Comparison of ENCODE assay signal across 28 cellular contexts in the genomic region with DNA sequence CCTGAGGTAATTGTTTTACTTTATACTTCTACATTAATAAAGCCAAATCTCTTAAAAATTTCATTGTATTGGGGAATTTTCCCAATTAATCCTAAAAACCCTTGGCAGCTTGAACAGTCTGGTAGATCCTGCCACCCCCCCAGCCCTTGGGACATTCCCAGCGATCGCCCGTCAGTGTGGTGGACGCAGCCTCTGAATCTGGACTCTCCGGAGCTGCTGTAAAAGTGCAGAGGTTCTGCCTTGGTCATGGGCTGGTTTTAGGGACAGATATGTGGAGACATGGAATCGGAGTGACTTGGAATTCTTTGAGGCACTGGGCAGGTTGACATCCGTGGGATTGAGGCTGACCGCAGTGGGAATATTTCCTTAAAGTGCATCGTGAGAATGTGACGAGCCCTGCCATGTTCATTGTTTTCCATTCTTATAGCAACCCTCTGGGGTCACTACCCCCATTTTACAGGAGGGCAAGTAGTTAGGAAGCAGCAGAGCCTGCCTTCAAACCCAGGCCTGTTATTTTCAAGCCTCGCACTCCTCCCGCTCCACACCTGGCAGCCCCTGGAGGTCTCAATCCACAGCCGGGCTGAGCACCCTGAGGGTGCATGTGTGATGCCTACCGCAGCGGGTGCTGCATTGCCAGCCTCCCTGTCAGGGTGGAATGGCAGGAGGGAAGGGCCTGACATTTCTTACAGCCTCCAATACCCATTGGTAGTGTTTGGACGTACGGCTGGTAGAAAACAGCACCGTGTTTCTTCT.
"Had no signal": no experiment of that assay in that cellular context is flagged by ENCODE, and none has a peak within 500 bp of the region (broad histone marks: within the 10 kb centered on the region; RNA-seq: fewer than 3 reads in every experiment).

No MANE protein-coding gene starts in this region.

- H3K27ac ChIP-seq: epithelial cell of prostate, right lobe of liver, VCaP had no signal

- H3K4me1 ChIP-seq: right lobe of liver had no signal

- DNase-seq: activated CD4-positive, alpha-beta T cell treated with anti-CD3 and anti-CD28 coated beads for 4 hours; activated CD4-positive, alpha-beta T cell treated with anti-CD3 and anti-CD28 coated beads, Interleukin-2, amount 50 U/mL, for 4 hours; activated naive CD4-positive, alpha-beta T cell; activated T-cell treated with anti-CD3 and anti-CD28 coated beads for 4 hours; activated T-cell treated with anti-CD3 and anti-CD28 coated beads, Interleukin-2, amount 50 U/mL, for 72 hours; anterior cingulate cortex; effector CD8-positive, alpha-beta T cell; mammary epithelial cell; midbrain; naive thymus-derived CD8-positive, alpha-beta T cell; occipital lobe; posterior cingulate gyrus; right lobe of liver; stimulated activated naive CD4-positive, alpha-beta T cell; T-helper 9 cell had no signal

- H3K9me3 ChIP-seq: right lobe of liver, suprapubic skin, tibial nerve had no signal

- FAIRE-seq: bronchial epithelial cell, colon, endometrium, frontal cortex, islet of Langerhans, TTC549 had no signal

- H3K9me3 Mint-ChIP-seq: activated naive CD4-positive, alpha-beta T cell treated with anti-CD3 and anti-CD28 coated beads, Interleukin-2, amount 50 U/mL, for 72 hours; activated T-cell treated with anti-CD3 and anti-CD28 coated beads, Interleukin-2, amount 50 U/mL, for 72 hours; neural crest cell had no signal

- H3K4me3 ChIP-seq: right lobe of liver, skin epidermis, suprapubic skin, tibial nerve had no signal

- H3K27ac Mint-ChIP-seq: activated naive CD4-positive, alpha-beta T cell treated with anti-CD3 and anti-CD28 coated beads, Interleukin-2, amount 50 U/mL, for 72 hours; activated T-cell treated with anti-CD3 and anti-CD28 coated beads, Interleukin-2, amount 50 U/mL, for 72 hours; naive thymus-derived CD8-positive, alpha-beta T cell had no signal

- H3K36me3 ChIP-seq: right lobe of liver, suprapubic skin, tibial nerve had no signal

- H3K4me3 Mint-ChIP-seq: activated T-cell treated with anti-CD3 and anti-CD28 coated beads, Interleukin-2, amount 50 U/mL, for 72 hours; naive thymus-derived CD8-positive, alpha-beta T cell; neural crest cell had no signal
